16 cellular contexts compared by ENCODE assay signal in the genomic region with DNA sequence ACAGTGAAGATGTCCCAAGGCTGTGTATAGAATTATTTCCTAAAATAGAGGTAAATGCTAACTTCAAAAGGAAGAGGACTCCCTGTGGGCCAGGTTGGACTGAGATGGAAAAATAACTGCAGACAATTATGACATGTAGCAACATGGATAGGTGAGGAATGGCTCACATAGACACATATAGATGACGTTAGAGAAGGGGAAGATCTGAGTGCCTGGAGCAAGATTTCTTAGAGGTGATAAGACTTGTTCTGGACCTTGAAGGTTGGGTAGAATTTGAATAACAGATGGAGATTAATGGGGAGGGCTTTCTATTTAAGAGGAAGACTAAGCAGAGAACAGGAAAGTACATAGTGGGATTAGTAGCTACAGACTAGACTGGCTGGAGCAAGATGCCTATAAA.
DNase-seq lines count a peak whose midpoint lies in the region; ATAC-seq and TF ChIP-seq lines count a peak whose summit lies in the region.
"Had no signal": no experiment of that assay in that cellular context is flagged by ENCODE, and none has a peak within 500 bp of the region (broad histone marks: within the 10 kb centered on the region; RNA-seq: fewer than 3 reads in every experiment).

No MANE protein-coding gene starts in this region.

- no peaks in the 10 kb centered on the region for H4K20me1 ChIP-seq in KMS-11 (ENCODE audit: insufficient read depth)

- no peak overlapping the region for H3K9ac ChIP-seq in KMS-11

- TF ChIP-seq CTCF in KMS-11 (conservative IDR thresholded peaks at IDR 0.05; ENCODE audit: low read depth, low read length) (no peak), psoas muscle (IDR thresholded peaks at IDR 0.05) (no peak)

- H3K9me3 ChIP-seq in psoas muscle = no peaks in the 10 kb centered on the region
- H3K9me3 ChIP-seq: A549, BE2C had no signal

- no peak overlapping the region for H2AFZ ChIP-seq in KMS-11 (ENCODE audit: low read depth)
- H2AFZ ChIP-seq: GM23338 had no signal

- WGBS in psoas muscle, 3 donors = 35 to 50% (median 44%) methylated on average over 1 of the region's 1 CpG

- H3K79me2 ChIP-seq in KMS-11 (ENCODE audit: insufficient read depth, low read depth) = peaks cover 12% of the 10 kb centered on the region; the same call in 1 of the 2 replicates

- H3K27ac ChIP-seq in KMS-11 = no peak overlapping the region
- no peak overlapping the region for H3K27ac ChIP-seq in epithelial cell of prostate
- H3K27ac ChIP-seq in psoas muscle = peak overlapping the region; percentile 46
- H3K27ac ChIP-seq: A549, C4-2B had no signal

- no peaks in the 10 kb centered on the region for H3K36me3 ChIP-seq in KMS-11 (ENCODE audit: insufficient read depth)
- no peaks in the 10 kb centered on the region for H3K36me3 ChIP-seq in psoas muscle (ENCODE audit: insufficient read depth in 1 of 2, low read depth in 1 of 2)
- no peaks in the 10 kb centered on the region for H3K36me3 ChIP-seq in H7 (replicated peaks; ENCODE audit: control insufficient read depth, insufficient read depth, low read length)
- H3K36me3 ChIP-seq: BE2C had no signal

- peak overlapping the region; percentile 87; the same call in 1 of the 2 replicates for H3K4me2 ChIP-seq in KMS-11
- H3K4me2 ChIP-seq: A549, GM23338 had no signal

- no peak for ATAC-seq in psoas muscle
- no peak for ATAC-seq in HG03442 (IDR thresholded peaks at IDR 0.05; ENCODE audit: unreplicated experiment)
- ATAC-seq: A549, GM23338 had no signal

- DNase-seq in NCI-H82 treated with DMSO at 0.1 percent for 48 hours (lab: John Stamatoyannopoulos, UW; ENCODE audit: unreplicated experiment) (peak; percentile 74), epithelial cell of prostate (ENCODE audit: low read depth, low spot score) (peak; percentile 22), psoas muscle (no peak), hypothalamus (lab: John Stamatoyannopoulos, UW) (no peak), H7 (no peak)
- DNase-seq: BE2C; CD4-positive, alpha-beta memory T cell; DMS153; DMS79 treated with DMSO at 0.1 percent for 48 hours; EL; H9 had no signal

- intact Hi-C loops in psoas muscle (cut with DNase I) = no loop called here

- H3K4me3 ChIP-seq in KMS-11 (IDR thresholded peaks at IDR 0.05; ENCODE audit: insufficient read depth, low read depth, low read length) (no peak overlapping the region), psoas muscle (no peak overlapping the region), H7 (ENCODE audit: insufficient read depth, low read depth, low read length) (no peak overlapping the region)
- H3K4me3 ChIP-seq: A549, GM23338 had no signal

- peaks cover 72% of the 10 kb centered on the region for H3K4me1 ChIP-seq in KMS-11 (ENCODE audit: low read depth, poor library complexity, severe bottlenecking)
- peaks cover 50% of the 10 kb centered on the region for H3K4me1 ChIP-seq in psoas muscle

- H3K27me3 ChIP-seq in KMS-11 (ENCODE audit: insufficient read depth, low read depth) = no peaks in the 10 kb centered on the region
- no peaks in the 10 kb centered on the region for H3K27me3 ChIP-seq in psoas muscle (ENCODE audit: insufficient read depth in 3 of 3, low read length in 2 of 3)
- no peaks in the 10 kb centered on the region for H3K27me3 ChIP-seq in H7 (ENCODE audit: control insufficient read depth, insufficient read depth, low read length)
- H3K27me3 ChIP-seq: BE2C had no signal

Comparison
In these comparisons a context has a peak if more than half of its experiments do, and no peak if none do; other contexts are left out.
1. DNase-seq: peak in NCI-H82 treated with DMSO at 0.1 percent for 48 hours (single experiment) and epithelial cell of prostate (single experiment); none in psoas muscle (0 of 2), hypothalamus (0 of 51) and H7 (single experiment).